8 cellular contexts compared by ENCODE assay signal in the genomic region with DNA sequence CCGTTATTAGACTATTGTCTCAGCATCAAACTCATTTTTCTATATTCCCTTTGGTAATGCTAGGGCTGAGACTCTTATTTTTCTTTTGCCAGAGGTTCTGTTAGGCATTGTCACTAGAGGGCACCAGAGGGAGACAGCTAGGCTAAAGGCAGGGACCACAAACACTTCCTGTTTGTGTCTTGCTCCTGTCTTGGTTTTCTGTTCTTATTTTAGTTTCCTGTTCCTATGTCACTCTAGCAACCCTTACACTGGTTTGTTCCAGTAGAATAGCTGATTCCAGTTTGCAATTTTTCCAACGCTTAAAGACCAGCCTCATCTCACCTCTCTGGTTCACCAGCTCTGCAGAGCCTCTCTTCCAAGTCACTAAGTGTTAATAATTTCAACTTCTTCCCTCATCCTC.
DNase-seq lines count a peak whose midpoint lies in the region; ATAC-seq, FAIRE-seq and TF ChIP-seq lines count a peak whose summit lies in the region.

No MANE protein-coding gene starts in this region.

- H3K27ac ChIP-seq in breast epithelium: no peak overlapping the region
- H3K27ac ChIP-seq in keratinocyte (ENCODE audit: control insufficient read depth, insufficient read depth, low read length): no peak overlapping the region

- H2AFZ ChIP-seq in keratinocyte (ENCODE audit: control insufficient read depth, low read length): peak overlapping the region; percentile 4

- ATAC-seq in HG02884 (IDR thresholded peaks at IDR 0.05; ENCODE audit: unreplicated experiment) (peak; percentile 99), T-cell (replicated peaks in 1 of 4) (peak; percentile 87 to 96 (median 94))

- TF ChIP-seq POLR2A in breast epithelium (IDR thresholded peaks at IDR 0.05): no peak

- H3K4me3 ChIP-seq in AG09309 (ENCODE audit: control insufficient read depth, low read depth, low read length) (no peak overlapping the region), breast epithelium (no peak overlapping the region), keratinocyte (ENCODE audit: control insufficient read depth in 2 of 3, extremely low read depth in 1 of 3, insufficient read depth in 2 of 3, low read depth in 1 of 3, low read length in 3 of 3) (no peak overlapping the region)

- intact Hi-C loops in breast epithelium (cut with DNase I; ENCODE audit: low total_unique reads): no loop called here

- H3K4me1 ChIP-seq in breast epithelium (no peaks in the 10 kb centered on the region), keratinocyte (ENCODE audit: control insufficient read depth, extremely low read depth, insufficient read depth, low read length) (no peaks in the 10 kb centered on the region)

- no peaks in the 10 kb centered on the region for H3K9me1 ChIP-seq in keratinocyte (ENCODE audit: control insufficient read depth, extremely low read depth, insufficient read depth, low read length)

- no peak overlapping the region for H3K4me2 ChIP-seq in keratinocyte (ENCODE audit: control insufficient read depth, extremely low read depth, insufficient read depth, low read depth, low read length)

- no peaks in the 10 kb centered on the region for H3K4me1 Mint-ChIP-seq in T-cell

- CTCF ChIA-PET in T-cell (lab: Charles Lee): interaction anchor here (0.6 to 2.9 kb wide), 19 partner anchors 9 to 1039 kb away, joined by 3 to 11 read pairs (median 5); no protein-coding TSS in a partner anchor

- peak; percentile 93 for FAIRE-seq in GM18507 (lab: Jason Lieb, UNC)
- peak; percentile 79 for FAIRE-seq in keratinocyte (lab: Jason Lieb, UNC)

- peaks cover 5 to 11% of the 10 kb centered on the region in 2 donors for H3K27me3 Mint-ChIP-seq in T-cell

- no peaks in the 10 kb centered on the region for H3K9me3 Mint-ChIP-seq in T-cell

- DNase-seq in AG09309 (ENCODE audit: low read depth) (peak; percentile 44), GM18507 (ENCODE audit: extremely low spot score, insufficient read length, low read depth) (peak; percentile 54), NCI-H1417 (lab: John Stamatoyannopoulos, UW) (peak; percentile 64 to 89 (median 70)), T-cell (peak in 33 of 34 experiments; percentile 3 to 76 (median 49)), breast epithelium (ENCODE audit: low spot score in 2 of 2) (no peak), keratinocyte (ENCODE audit: low read depth, low spot score) (no peak)
- peak; percentile 12 to 22 (median 21) for DNase-seq in stimulated activated CD4-positive, alpha-beta T cell treated with anti-CD3 and anti-CD28 coated beads, TNF-alpha, amount 100 ng/mL, for 24 hours (ENCODE audit: low read depth in 3 of 3)

- H4K20me1 ChIP-seq in keratinocyte (ENCODE audit: control insufficient read depth, extremely low read depth, insufficient read depth, low read length): no peaks in the 10 kb centered on the region

- no peak overlapping the region for H3K27ac Mint-ChIP-seq in T-cell

- no peak overlapping the region for H3K9ac ChIP-seq in keratinocyte (ENCODE audit: control insufficient read depth, extremely low read depth, insufficient read depth, low read length)

- H3K9me3 ChIP-seq in breast epithelium: no peaks in the 10 kb centered on the region
- no peaks in the 10 kb centered on the region for H3K9me3 ChIP-seq in keratinocyte (ENCODE audit: control insufficient read depth, low read depth, low read length)

- H3K36me3 Mint-ChIP-seq in T-cell: no peaks in the 10 kb centered on the region

- H3K36me3 ChIP-seq in breast epithelium (no peaks in the 10 kb centered on the region), keratinocyte (ENCODE audit: control insufficient read depth in 2 of 2, extremely low read depth in 1 of 2, insufficient read depth in 2 of 2, low read length in 2 of 2) (no peaks in the 10 kb centered on the region)

- POLR2A ChIA-PET in T-cell (lab: Charles Lee): interaction anchor here in 1 of 2 donors (0.6 kb wide), 1 partner anchor 1000 kb away, joined by 7 read pairs; no protein-coding TSS in a partner anchor

- H3K4me3 Mint-ChIP-seq in T-cell: no peak overlapping the region

- dilution Hi-C loops in keratinocyte (cut with MboI; ENCODE audit: extremely low pct_ligation_motif_present, low sequenced_read_pairs): no loop called here

- no peaks in the 10 kb centered on the region for H3K27me3 ChIP-seq in breast epithelium
- no peaks in the 10 kb centered on the region for H3K27me3 ChIP-seq in keratinocyte (ENCODE audit: control insufficient read depth, extremely low read depth, insufficient read depth, low read length)

- H3K79me2 ChIP-seq in keratinocyte (ENCODE audit: control insufficient read depth, insufficient read depth, low read length): no peaks in the 10 kb centered on the region

- TF ChIP-seq CTCF in AG09309 (IDR thresholded peaks at IDR 0.05; ENCODE audit: control insufficient read depth, insufficient read depth, low read depth, low read length, missing control alignments) (peak; percentile 94), breast epithelium (IDR thresholded peaks at IDR 0.05) (peak in 2 of 3 donors; percentile 43 to 65), keratinocyte (optimal IDR thresholded peaks at IDR 0.05 in 1 of 3, IDR thresholded peaks at IDR 0.05 in 1 of 3, conservative IDR thresholded peaks at IDR 0.05 in 1 of 3; ENCODE audit: extremely low read depth in 1 of 3, insufficient read depth in 2 of 3, low read length in 3 of 3) (peak; percentile 56 to 83 (median 60))

Comparison
In these comparisons a context has a peak if more than half of its experiments do, and no peak if none do; other contexts are left out.
1. DNase-seq: peak in AG09309 (single experiment), GM18507 (single experiment), NCI-H1417 (3 of 3), T-cell (33 of 34) and stimulated activated CD4-positive, alpha-beta T cell treated with anti-CD3 and anti-CD28 coated beads, TNF-alpha, amount 100 ng/mL, for 24 hours (3 of 3); none in breast epithelium (0 of 2) and keratinocyte (single experiment).
2. Peak in every context shown above with its lines, with median percentiles within 50 percentile points of each other: CTCF ChIP-seq.